In the genomic region with DNA sequence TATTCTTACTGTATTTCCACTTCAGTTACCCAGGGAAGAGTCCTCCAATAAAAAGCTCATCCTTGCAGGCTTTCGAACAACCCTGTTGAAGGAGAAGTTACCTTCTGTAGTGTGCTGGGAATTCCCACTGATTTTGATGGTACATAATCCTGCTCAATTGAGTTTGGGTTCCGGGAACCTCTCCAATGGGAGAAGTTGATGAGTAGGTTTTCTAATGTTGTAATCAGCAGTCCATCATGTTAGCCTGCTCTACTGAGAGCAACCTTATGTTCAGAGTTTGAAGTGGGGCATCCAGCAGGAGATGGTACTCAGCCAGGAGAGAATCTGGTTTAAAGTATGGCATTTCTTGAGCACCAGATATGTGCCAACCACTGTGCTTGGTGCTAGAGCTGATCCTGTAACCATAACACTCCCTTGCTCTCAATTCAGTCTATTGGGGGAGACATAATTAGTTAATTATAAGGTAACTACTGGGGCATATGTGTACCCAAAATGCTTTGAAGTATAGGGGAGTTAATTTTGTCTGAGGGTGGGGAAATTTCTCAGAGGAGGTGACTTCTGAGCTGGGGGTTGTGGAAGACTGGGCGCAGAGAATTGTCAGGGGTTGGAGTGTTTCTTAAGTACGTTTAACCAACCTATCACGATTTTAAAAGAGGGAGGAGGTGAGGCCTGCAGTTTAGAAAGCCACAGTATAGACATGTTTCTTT, we compare ENCODE assay signal across 8 cellular contexts. TPM values are rescaled to one million over a fixed set of nuclear protein-coding genes. Genes with fewer than 3 reads are reported as not detected.
A peak's percentile ranks its signal among the peaks of the same experiment; 100 is the strongest.
DNase-seq lines count a peak whose midpoint lies in the region; ATAC-seq and TF ChIP-seq lines count a peak whose summit lies in the region.

No MANE protein-coding gene starts in this region.

- peak overlapping the region; percentile 17 for H2AK5ac ChIP-seq in IMR-90 (ENCODE audit: low read depth, low read length)

- H3K27me3 ChIP-seq in BE2C (no peaks in the 10 kb centered on the region), IMR-90 (ENCODE audit: control insufficient read depth, insufficient read depth, low read length) (no peaks in the 10 kb centered on the region)

- H3K4me3 ChIP-seq in BE2C (ENCODE audit: low read depth, low read length) (peak overlapping the region; percentile 67), IMR-90 (ENCODE audit: insufficient read depth, low read depth, low read length) (peak overlapping the region; percentile 76)

- peaks cover 11% of the 10 kb centered on the region for H3K36me3 ChIP-seq in BE2C
- peaks cover 2% of the 10 kb centered on the region for H3K36me3 ChIP-seq in IMR-90 (ENCODE audit: control insufficient read depth, insufficient read depth, low read length)

- peaks cover 69% of the 10 kb centered on the region for H3K4me1 Mint-ChIP-seq in central memory CD8-positive, alpha-beta T cell
- H3K4me1 Mint-ChIP-seq in natural killer cell: peaks cover 61 to 67% of the 10 kb centered on the region in 2 donors

- H3K9me1 ChIP-seq in IMR-90 (ENCODE audit: insufficient read depth, low read length): peaks cover 12% of the 10 kb centered on the region

- peak overlapping the region; percentile 65 for H3K27ac ChIP-seq in IMR-90 (ENCODE audit: insufficient read depth, low read length)

- BruUV-seq in IMR-90 (replicated peaks; lab: Mats Ljungman, UMichigan): no TSS peak

- H2BK15ac ChIP-seq in IMR-90 (ENCODE audit: low read depth, low read length): no peak overlapping the region; the same call in 2 of the 3 replicates

- no CpG with 5 or more reads among the region's 5 CpGs for WGBS in IMR-90 (ENCODE audit: extremely low coverage in 2 of 2, insufficient read length in 1 of 2), 2 experiments

- H3K9me3 ChIP-seq in BE2C: no peaks in the 10 kb centered on the region
- no peaks in the 10 kb centered on the region for H3K9me3 ChIP-seq in IMR-90 (ENCODE audit: control insufficient read depth, insufficient read depth, low read length)

- no peak overlapping the region for H2AFZ ChIP-seq in IMR-90 (replicated peaks; ENCODE audit: low read length, poor library complexity)

- H2BK5ac ChIP-seq in IMR-90 (ENCODE audit: low read depth, low read length, poor library complexity, severe bottlenecking): peak overlapping the region; percentile 96

- no peak for ATAC-seq in IMR-90 (ENCODE audit: low read depth)
- ATAC-seq in central memory CD8-positive, alpha-beta T cell (replicated peaks; ENCODE audit: extremely low read depth, poor library complexity, severe bottlenecking): no peak
- no peak for ATAC-seq in natural killer cell
- ATAC-seq in GM19351 (IDR thresholded peaks at IDR 0.05; ENCODE audit: unreplicated experiment): no peak
- ATAC-seq in GM18861 (IDR thresholded peaks at IDR 0.05; ENCODE audit: unreplicated experiment): no peak

- POLR2A ChIA-PET in IMR-90 (lab: Charles Lee; ENCODE audit: unreplicated experiment): interaction anchor here (0.7 kb wide), 1 partner anchor 47 kb away, joined by 6 read pairs; no protein-coding TSS in a partner anchor

- H3K9me3 Mint-ChIP-seq in central memory CD8-positive, alpha-beta T cell: no peaks in the 10 kb centered on the region
- no peaks in the 10 kb centered on the region for H3K9me3 Mint-ChIP-seq in natural killer cell

- H4K5ac ChIP-seq in IMR-90 (ENCODE audit: low read depth, low read length): no peak overlapping the region

- H2AK9ac ChIP-seq in IMR-90 (replicated peaks; ENCODE audit: low read depth, low read length, poor library complexity): no peak overlapping the region

- peak overlapping the region; percentile 42; the same call in 1 of the 2 replicates for H3K18ac ChIP-seq in IMR-90 (ENCODE audit: low read depth, low read length)

- H3K4me1 ChIP-seq in BE2C: peaks cover 9% of the 10 kb centered on the region; the same call in 1 of the 2 replicates
- H3K4me1 ChIP-seq in IMR-90 (ENCODE audit: control insufficient read depth, insufficient read depth, low read length): peaks cover 11% of the 10 kb centered on the region

- H3K4ac ChIP-seq in IMR-90 (ENCODE audit: low read depth, low read length): peak overlapping the region; percentile 26; the same call in 1 of the 2 replicates

- peak overlapping the region; percentile 28; the same call in 1 of the 2 replicates for H3K56ac ChIP-seq in IMR-90 (ENCODE audit: extremely low read depth, insufficient read depth, low read length)

- H3K9ac ChIP-seq in IMR-90 (ENCODE audit: low read depth, low read length): peak overlapping the region; percentile 100

- H3K4me3 Mint-ChIP-seq in central memory CD8-positive, alpha-beta T cell: peak overlapping the region; percentile 97
- H3K4me3 Mint-ChIP-seq in natural killer cell: peak overlapping the region; percentile 98

- no peak overlapping the region for H2BK20ac ChIP-seq in IMR-90 (ENCODE audit: low read depth, low read length)

- H3K4me2 ChIP-seq in IMR-90 (ENCODE audit: low read depth, low read length): peak overlapping the region; percentile 95

- H3K27ac Mint-ChIP-seq in central memory CD8-positive, alpha-beta T cell (ENCODE audit: low read depth): peak overlapping the region; percentile 97
- peak overlapping the region; percentile 94 to 98 for H3K27ac Mint-ChIP-seq in natural killer cell

- H3K23ac ChIP-seq in IMR-90 (ENCODE audit: low read depth, low read length): peak overlapping the region; percentile 65

- no peak overlapping the region; a peak in 1 of 4 replicates for H4K8ac ChIP-seq in IMR-90 (ENCODE audit: low read depth in 2 of 2, low read length in 2 of 2)

- peaks cover 2 to 31% of the 10 kb centered on the region in 2 experiments; a peak in 2 of 4 replicates for H3K79me1 ChIP-seq in IMR-90 (ENCODE audit: low read depth in 1 of 2, low read length in 2 of 2)

- DNase-seq in BE2C: no peak
- peak; percentile 80 for DNase-seq in IMR-90
- no peak for DNase-seq in central memory CD8-positive, alpha-beta T cell (ENCODE audit: low spot score in 2 of 2)
- DNase-seq in natural killer cell: no peak
- DNase-seq in middle frontal gyrus (ENCODE audit: extremely low spot score, low spot score): no peak
- DNase-seq in stimulated activated naive CD4-positive, alpha-beta T cell (lab: John Stamatoyannopoulos, UW): no peak

- H4K91ac ChIP-seq in IMR-90 (ENCODE audit: insufficient read depth, low read depth, low read length): peak overlapping the region; percentile 28; the same call in 1 of the 2 replicates

- peaks cover 26% of the 10 kb centered on the region for H3K36me3 Mint-ChIP-seq in central memory CD8-positive, alpha-beta T cell (ENCODE audit: insufficient read depth)
- no peaks in the 10 kb centered on the region for H3K36me3 Mint-ChIP-seq in natural killer cell

- dilution Hi-C loops in IMR-90 (cut with HindIII; ENCODE audit: low sequenced_read_pairs, unreplicated experiment): no loop called here

- H4K20me1 ChIP-seq in IMR-90 (ENCODE audit: insufficient read depth, low read length): peaks cover 60% of the 10 kb centered on the region

- CTCF ChIA-PET in IMR-90 (lab: Yijun Ruan, JAX): interaction anchor here (0.9 to 1.9 kb wide), 3 partner anchors 40 to 48 kb away, joined by 3 to 9 read pairs (median 3); no protein-coding TSS in a partner anchor

- intact Hi-C loops in IMR-90 (cut with micrococcal nuclease): loop anchor here (1.0 to 2.0 kb wide), 3 partner anchors 18 to 65 kb away; no protein-coding TSS in a partner anchor
- intact Hi-C loops in natural killer cell (cut with micrococcal nuclease): no loop called here

- TF ChIP-seq CTCF in BE2C (IDR thresholded peaks at IDR 0.05; ENCODE audit: low read depth, low read length) (no peak), IMR-90 (conservative IDR thresholded peaks at IDR 0.05; ENCODE audit: low read depth, low read length) (no peak), natural killer cell (IDR thresholded peaks at IDR 0.05) (no peak)

- no peak for TF ChIP-seq POLR2A in IMR-90 (IDR thresholded peaks at IDR 0.05; ENCODE audit: low read depth, low read length)

- in situ Hi-C loops in IMR-90 (cut with MboI; ENCODE audit: low sequenced_read_pairs): no loop called here

- H3K14ac ChIP-seq in IMR-90 (replicated peaks; ENCODE audit: low read depth, low read length): peak overlapping the region; percentile 59; the same call in 1 of the 2 replicates

- no peaks in the 10 kb centered on the region for H3K27me3 Mint-ChIP-seq in central memory CD8-positive, alpha-beta T cell
- H3K27me3 Mint-ChIP-seq in natural killer cell (ENCODE audit: low read depth in 2 of 2): no peaks in the 10 kb centered on the region

- H2BK120ac ChIP-seq in IMR-90 (ENCODE audit: low read depth, low read length): no peak overlapping the region

- TF ChIP-seq RAD21 in IMR-90 (IDR thresholded peaks at IDR 0.05; ENCODE audit: low read length): no peak

TF ChIP-seq in IMR-90, 13 proteins besides CTCF, POLR2A, EP300 and RAD21:
- no peak for TF ChIP-seq NFE2L2 (IDR thresholded peaks at IDR 0.05; ENCODE audit: low read depth, low read length)
- TF ChIP-seq FOS (IDR thresholded peaks at IDR 0.05; ENCODE audit: low read depth, low read length): no peak
- TF ChIP-seq SMC3 (IDR thresholded peaks at IDR 0.05; ENCODE audit: low read depth, low read length): no peak
- TF ChIP-seq MAFK (IDR thresholded peaks at IDR 0.05; ENCODE audit: low read depth, low read length): no peak
- TF ChIP-seq CEBPB (IDR thresholded peaks at IDR 0.05; ENCODE audit: low read depth, low read length): peak; percentile 59; the same call in 1 of the 2 replicates
- no peak for TF ChIP-seq RCOR1 (IDR thresholded peaks at IDR 0.05; ENCODE audit: insufficient replicate concordance, low read length)

RNA-seq across cellular contexts. Expression of a gene that starts 2.1 kb away (rescaled TPM):
- 60.2 TPM for polyA plus RNA-seq in BE2C (2012; ENCODE audit: insufficient read depth, insufficient read length, low read depth)
- 14.0 and 20.8 TPM in 2 replicates for total RNA-seq in IMR-90 (2012; rRNA removed)
- 14.7 and 21.5 TPM in 2 replicates for polyA plus RNA-seq in IMR-90 (2012; rRNA removed)
- 3.9 and 6.4 TPM in 2 replicates for polyA plus RNA-seq in IMR-90 (2012; cell fraction: cytosol; rRNA removed)
- polyA plus RNA-seq in IMR-90 (2012; cell fraction: nucleus; rRNA removed; ENCODE audit: low replicate concordance): 3.2 and 18.6 TPM in 2 replicates
- total RNA-seq in natural killer cell: 10 to 100 TPM; 32.2 to 36.3 (median 36.3) TPM
